In the genomic region with DNA sequence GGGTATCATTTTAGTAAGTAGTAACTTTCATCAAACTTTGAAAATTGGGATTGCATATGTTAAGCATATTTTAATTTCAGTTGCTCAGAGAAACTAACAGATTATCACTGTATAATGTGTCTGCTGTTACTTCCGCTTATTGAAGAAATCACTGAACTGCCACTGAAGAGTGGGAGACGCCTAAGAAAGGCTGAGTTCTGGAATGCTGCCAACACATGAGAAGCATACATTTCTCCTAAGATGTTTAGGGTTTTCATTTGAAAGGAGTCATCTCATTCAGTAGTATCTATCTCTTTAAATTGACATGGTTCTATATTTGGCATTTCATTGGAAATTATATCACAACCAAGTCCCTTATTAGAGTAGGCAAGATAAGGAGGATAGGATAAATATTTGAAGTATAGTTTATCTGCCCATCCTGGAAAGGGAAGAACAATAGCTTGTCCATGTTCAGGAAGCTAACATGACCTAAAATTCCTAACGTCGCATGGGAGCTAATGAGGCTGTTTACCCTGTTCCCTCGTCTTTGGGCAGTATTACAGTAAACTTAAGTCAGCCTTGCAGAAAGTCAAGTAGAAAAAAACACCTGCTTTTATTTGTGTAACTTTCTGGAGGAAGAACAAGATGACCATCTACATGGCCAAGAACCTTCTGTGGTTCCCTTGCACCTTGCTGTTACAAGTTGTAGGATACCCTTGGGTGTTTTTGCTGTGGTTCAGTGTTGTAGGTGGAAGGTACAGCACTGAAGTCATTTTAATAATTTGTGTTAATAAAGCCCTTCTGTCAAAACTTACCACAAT, we compare ENCODE assay signal across 16 cellular contexts.
"Had no signal": no experiment of that assay in that cellular context is flagged by ENCODE, and none has a peak within 500 bp of the region (broad histone marks: within the 10 kb centered on the region; RNA-seq: fewer than 3 reads in every experiment).

No MANE protein-coding gene starts in this region.

- H3K9ac ChIP-seq: parathyroid adenoma had no signal

- H3K4me3 ChIP-seq: hepatocyte, uterus had no signal

- H3K27me3 ChIP-seq: hepatocyte, uterus had no signal

- H2AFZ ChIP-seq: hepatocyte, parathyroid adenoma had no signal

- H3K27ac ChIP-seq: hepatocyte, neutrophil, parathyroid adenoma, uterus had no signal

- H3K9me3 Mint-ChIP-seq: stimulated activated effector memory CD8-positive, alpha-beta T cell treated with anti-CD3 and anti-CD28 coated beads, Interleukin-12 subunit alpha, Interleukin-12 subunit beta, amount 100 ng/mL, for 72 hours had no signal

- FAIRE-seq: bronchial epithelial cell had no signal

- H3K4me3 Mint-ChIP-seq: activated T-helper 17 cell treated with anti-CD3 and anti-CD28 coated beads, Interleukin-2, amount 50 U/mL, for 72 hours; natural killer cell; stimulated activated effector memory CD8-positive, alpha-beta T cell treated with anti-CD3 and anti-CD28 coated beads, Interleukin-12 subunit alpha, Interleukin-12 subunit beta, amount 100 ng/mL, for 72 hours; T-helper 17 cell had no signal

- H3K79me2 ChIP-seq: hepatocyte, parathyroid adenoma had no signal

- H3K4me1 ChIP-seq: parathyroid adenoma, uterus had no signal

- ATAC-seq: activated CD4-positive, CD25-positive, alpha-beta regulatory T cell treated with anti-CD3 and anti-CD28 coated beads, Interleukin-2, amount 50 U/mL, for 24 hours; activated T-helper 17 cell treated with anti-CD3 and anti-CD28 coated beads, Interleukin-2, amount 50 U/mL, for 72 hours; esophagus mucosa; natural killer cell; stimulated activated effector memory CD8-positive, alpha-beta T cell treated with anti-CD3 and anti-CD28 coated beads, Interleukin-12 subunit alpha, Interleukin-12 subunit beta, amount 100 ng/mL, for 72 hours; T-helper 17 cell had no signal

- H3K36me3 Mint-ChIP-seq: stimulated activated effector memory CD8-positive, alpha-beta T cell treated with anti-CD3 and anti-CD28 coated beads, Interleukin-12 subunit alpha, Interleukin-12 subunit beta, amount 100 ng/mL, for 72 hours had no signal

- H3K9me3 ChIP-seq: neutrophil, uterus had no signal

- H3K36me3 ChIP-seq: uterus had no signal

- H3K27ac Mint-ChIP-seq: activated T-helper 17 cell treated with anti-CD3 and anti-CD28 coated beads, Interleukin-2, amount 50 U/mL, for 72 hours; natural killer cell; stimulated activated effector memory CD8-positive, alpha-beta T cell treated with anti-CD3 and anti-CD28 coated beads, Interleukin-12 subunit alpha, Interleukin-12 subunit beta, amount 100 ng/mL, for 72 hours; T-helper 17 cell had no signal

- H3K4me2 ChIP-seq: hepatocyte had no signal

- DNase-seq: activated CD4-positive, alpha-beta T cell treated with anti-CD3 and anti-CD28 coated beads, Interleukin-2, amount 50 U/mL, for 48 hours; activated naive CD4-positive, alpha-beta T cell treated with Interleukin-2 at 50 U/mL for 16 hours; aorta; islet precursor cell; mesenchymal stem cell; natural killer cell; T-helper 17 cell; uterus had no signal

- H3K4me1 Mint-ChIP-seq: activated T-helper 17 cell treated with anti-CD3 and anti-CD28 coated beads, Interleukin-2, amount 50 U/mL, for 72 hours; natural killer cell; stimulated activated effector memory CD8-positive, alpha-beta T cell treated with anti-CD3 and anti-CD28 coated beads, Interleukin-12 subunit alpha, Interleukin-12 subunit beta, amount 100 ng/mL, for 72 hours had no signal
